18 cellular contexts compared by ENCODE assay signal in genomic region chr7:46100521-46100920, GRCh38.
A peak's percentile ranks its signal among the peaks of the same experiment; 100 is the strongest.
DNase-seq lines count a peak whose midpoint lies in the region; ATAC-seq and TF ChIP-seq lines count a peak whose summit lies in the region.
"Had no signal": no experiment of that assay in that cellular context is flagged by ENCODE, and none has a peak within 500 bp of the region (broad histone marks: within the 10 kb centered on the region; RNA-seq: fewer than 3 reads in every experiment).

No MANE protein-coding gene starts in this region.

- H3K4me3 ChIP-seq in AG10803 (ENCODE audit: low read length) = no peak overlapping the region
- no peak overlapping the region for H3K4me3 ChIP-seq in choroid plexus epithelial cell (ENCODE audit: low read depth, low read length)
- no peak overlapping the region for H3K4me3 ChIP-seq in coronary artery
- no peak overlapping the region for H3K4me3 ChIP-seq in sigmoid colon
- H3K4me3 ChIP-seq: GM12878, GM23248 had no signal

- TF ChIP-seq EP300 in sigmoid colon (IDR thresholded peaks at IDR 0.05) = no peak

- WGBS in sigmoid colon, 2 donors = 78 to 90% methylated on average over 1 of the region's 1 CpG

- H3K36me3 Mint-ChIP-seq in neural crest cell (ENCODE audit: low read depth) = no peaks in the 10 kb centered on the region

- no peak overlapping the region for H3K27ac ChIP-seq in coronary artery
- no peak overlapping the region for H3K27ac ChIP-seq in sigmoid colon
- H3K27ac ChIP-seq: GM23248 had no signal

- H3K4me3 Mint-ChIP-seq in neural crest cell = no peak overlapping the region
- H3K4me3 Mint-ChIP-seq: B cell; CD4-positive, alpha-beta T cell had no signal

- H3K9me3 Mint-ChIP-seq in neural crest cell = peaks cover 4% of the 10 kb centered on the region

- no peak for ATAC-seq in HG03565 (IDR thresholded peaks at IDR 0.05; ENCODE audit: unreplicated experiment)
- ATAC-seq in HG03025 (IDR thresholded peaks at IDR 0.05; ENCODE audit: low FRiP score, unreplicated experiment) = no peak
- ATAC-seq: GM12878, HepG2 had no signal

- no peak for TF ChIP-seq POLR2A in sigmoid colon (IDR thresholded peaks at IDR 0.05)

- no peak for TF ChIP-seq CTCF in AG10803 (conservative IDR thresholded peaks at IDR 0.05; ENCODE audit: low read length)
- no peak for TF ChIP-seq CTCF in choroid plexus epithelial cell (conservative IDR thresholded peaks at IDR 0.05; ENCODE audit: low read depth, low read length)
- TF ChIP-seq CTCF in neural crest cell (conservative IDR thresholded peaks at IDR 0.05) = no peak
- TF ChIP-seq CTCF in coronary artery (IDR thresholded peaks at IDR 0.05) = no peak
- no peak for TF ChIP-seq CTCF in sigmoid colon (IDR thresholded peaks at IDR 0.05)

- DNase-seq in AG10803 (ENCODE audit: low read depth) (peak; percentile 6), LHCN-M2 (ENCODE audit: low read depth) (peak; percentile 11), choroid plexus epithelial cell (ENCODE audit: low read depth) (peak; percentile 89), neural crest cell (ENCODE audit: low read depth, low spot score) (no peak), coronary artery (ENCODE audit: low spot score) (no peak), sigmoid colon (no peak)
- DNase-seq: ACHN; C1 segment of cervical spinal cord; Calu3; CD4-positive, alpha-beta T cell; DMS 273 treated with DMSO at 0.1 percent for 48 hours; GM23248; H7 had no signal

- no peaks in the 10 kb centered on the region for H3K36me3 ChIP-seq in sigmoid colon

- H3K4me1 ChIP-seq in sigmoid colon = no peaks in the 10 kb centered on the region

- H3K9me3 ChIP-seq in sigmoid colon = peaks cover 0 to 2% (median 0%) of the 10 kb centered on the region in 4 donors

- H3K4me1 Mint-ChIP-seq in neural crest cell = no peaks in the 10 kb centered on the region
- H3K4me1 Mint-ChIP-seq: B cell had no signal

- peak overlapping the region; percentile 76 for H3K27ac Mint-ChIP-seq in neural crest cell (ENCODE audit: unreplicated experiment)
- H3K27ac Mint-ChIP-seq: B cell; CD4-positive, alpha-beta T cell had no signal

- H3K27me3 Mint-ChIP-seq in neural crest cell (ENCODE audit: low read depth) = no peaks in the 10 kb centered on the region
- H3K27me3 Mint-ChIP-seq: B cell had no signal

- intact Hi-C loops in sigmoid colon (cut with DNase I) = no loop called here

- H3K27me3 ChIP-seq in sigmoid colon = no peaks in the 10 kb centered on the region

Comparison
In these comparisons a context has a peak if more than half of its experiments do, and no peak if none do; other contexts are left out.
1. DNase-seq: peak in AG10803 (single experiment), LHCN-M2 (single experiment) and choroid plexus epithelial cell (single experiment); none in neural crest cell (single experiment), coronary artery (single experiment) and sigmoid colon (single experiment).